14 cellular contexts compared by ENCODE assay signal in genomic region chr1:24463756-24464377, GRCh38. TPM values are rescaled to one million over a fixed set of nuclear protein-coding genes. Genes with fewer than 3 reads are reported as not detected.
DNase-seq lines count a peak whose midpoint lies in the region; ATAC-seq and TF ChIP-seq lines count a peak whose summit lies in the region.
"Had no signal": no experiment of that assay in that cellular context is flagged by ENCODE, and none has a peak within 500 bp of the region (broad histone marks: within the 10 kb centered on the region; RNA-seq: fewer than 3 reads in every experiment).

No MANE protein-coding gene starts in this region.

- H3K4me3 ChIP-seq in endodermal cell (ENCODE audit: low read length): no peak overlapping the region
- H3K4me3 ChIP-seq in thyroid gland (replicated peaks in 1 of 3): no peak overlapping the region
- H3K4me3 ChIP-seq: spleen had no signal

- H3K27me3 ChIP-seq in endodermal cell (ENCODE audit: control insufficient read depth, insufficient read depth, low read length, poor library complexity, severe bottlenecking) (no peaks in the 10 kb centered on the region), thyroid gland (no peaks in the 10 kb centered on the region)
- H3K27me3 ChIP-seq: neutrophil, spleen had no signal

- no peak overlapping the region for H3K4me3 Mint-ChIP-seq in activated naive CD4-positive, alpha-beta T cell treated with anti-CD3 and anti-CD28 coated beads for 36 hours
- H3K4me3 Mint-ChIP-seq in endodermal cell: peak overlapping the region; percentile 32
- H3K4me3 Mint-ChIP-seq: T-helper 1 cell treated with Interleukin-12 subunit alpha and Interleukin-12 subunit beta and Interleukin-4 antibody, amounts not matched to agents 30 μg/mL and 1 μg/mL, for 36 hours had no signal

- ATAC-seq in omental fat pad (ENCODE audit: low FRiP score): no peak
- no peak for ATAC-seq in HG02840 (IDR thresholded peaks at IDR 0.05; ENCODE audit: low FRiP score, unreplicated experiment)
- no peak for ATAC-seq in GM19455 (IDR thresholded peaks at IDR 0.05; ENCODE audit: unreplicated experiment)
- ATAC-seq: left colon had no signal

- H3K4me1 ChIP-seq in endodermal cell (ENCODE audit: control insufficient read depth, insufficient read depth, low read length) (no peaks in the 10 kb centered on the region), thyroid gland (peaks cover 23 to 46% of the 10 kb centered on the region in 2 donors)

- TF ChIP-seq POLR2A in thyroid gland (IDR thresholded peaks at IDR 0.05): no peak

- peaks cover 12% of the 10 kb centered on the region for H3K9me3 Mint-ChIP-seq in activated naive CD4-positive, alpha-beta T cell treated with anti-CD3 and anti-CD28 coated beads for 36 hours
- H3K9me3 Mint-ChIP-seq in endodermal cell: no peaks in the 10 kb centered on the region

- CTCF ChIA-PET in activated naive CD4-positive, alpha-beta T cell treated with anti-CD3 and anti-CD28 coated beads for 36 hours (lab: Charles Lee): interaction anchor here (0.6 to 1.8 kb wide), 5 partner anchors 13 to 72 kb away, joined by 3 to 16 read pairs (median 3); partner anchors contain the start of gene NIPAL3

- H3K27me3 Mint-ChIP-seq in activated naive CD4-positive, alpha-beta T cell treated with anti-CD3 and anti-CD28 coated beads for 36 hours (ENCODE audit: low read depth): no peaks in the 10 kb centered on the region
- no peaks in the 10 kb centered on the region for H3K27me3 Mint-ChIP-seq in endodermal cell (ENCODE audit: insufficient read depth)

- H3K36me3 ChIP-seq in endodermal cell (ENCODE audit: control insufficient read depth, insufficient read depth, low read length) (no peaks in the 10 kb centered on the region), thyroid gland (no peaks in the 10 kb centered on the region)

- no peak overlapping the region for H3K9ac ChIP-seq in endodermal cell (ENCODE audit: extremely low read depth, low read length, poor library complexity, severe bottlenecking)

- H3K4me1 Mint-ChIP-seq in activated naive CD4-positive, alpha-beta T cell treated with anti-CD3 and anti-CD28 coated beads for 36 hours (ENCODE audit: low read depth): peaks cover 36% of the 10 kb centered on the region
- peaks cover 18% of the 10 kb centered on the region for H3K4me1 Mint-ChIP-seq in endodermal cell

- no peak for TF ChIP-seq CTCF in endodermal cell (conservative IDR thresholded peaks at IDR 0.05)
- no peak for TF ChIP-seq CTCF in thyroid gland (IDR thresholded peaks at IDR 0.05)
- TF ChIP-seq CTCF in omental fat pad (IDR thresholded peaks at IDR 0.05): no peak

- WGBS in endodermal cell (ENCODE audit: insufficient coverage in 1 of 2, insufficient read length in 1 of 2), 2 experiments: 11 to 12% methylated on average over 9 to 11 of the region's 11 CpGs
- WGBS in thyroid gland, 2 donors: 32 to 34% methylated on average over 11 of the region's 11 CpGs

- H3K36me3 Mint-ChIP-seq in activated naive CD4-positive, alpha-beta T cell treated with anti-CD3 and anti-CD28 coated beads for 36 hours (ENCODE audit: low read depth): peaks cover 56% of the 10 kb centered on the region
- no peaks in the 10 kb centered on the region for H3K36me3 Mint-ChIP-seq in endodermal cell (ENCODE audit: low read depth)

- H3K9me3 ChIP-seq in endodermal cell (ENCODE audit: control insufficient read depth, low read length) (no peaks in the 10 kb centered on the region), thyroid gland (no peaks in the 10 kb centered on the region)
- H3K9me3 ChIP-seq: neutrophil, spleen had no signal

- intact Hi-C loops in activated naive CD4-positive, alpha-beta T cell treated with anti-CD3 and anti-CD28 coated beads for 36 hours (cut with micrococcal nuclease): no loop called here
- intact Hi-C loops in thyroid gland (cut with DNase I): no loop called here

- H3K27ac ChIP-seq in endodermal cell (ENCODE audit: low read depth, low read length) (no peak overlapping the region), thyroid gland (peak overlapping the region; percentile 62 to 69 (median 69))
- H3K27ac ChIP-seq: neutrophil, spleen had no signal

- peak overlapping the region; percentile 81 for H3K27ac Mint-ChIP-seq in activated naive CD4-positive, alpha-beta T cell treated with anti-CD3 and anti-CD28 coated beads for 36 hours
- H3K27ac Mint-ChIP-seq in endodermal cell: peak overlapping the region; percentile 31
- H3K27ac Mint-ChIP-seq: T-helper 1 cell treated with Interleukin-12 subunit alpha and Interleukin-12 subunit beta and Interleukin-4 antibody, amounts not matched to agents 30 μg/mL and 1 μg/mL, for 36 hours had no signal

- DNase-seq in activated naive CD4-positive, alpha-beta T cell treated with anti-CD3 and anti-CD28 coated beads for 36 hours: no peak
- DNase-seq in activated naive CD4-positive, alpha-beta T cell (lab: John Stamatoyannopoulos, UW): no peak
- DNase-seq in NCI-H345 treated with DMSO at 0.1 percent for 48 hours (lab: John Stamatoyannopoulos, UW; ENCODE audit: unreplicated experiment) (peak; percentile 74), endodermal cell (peak; percentile 82), thyroid gland (peak; percentile 76 to 78), omental fat pad (ENCODE audit: low spot score) (no peak)
- DNase-seq: activated CD8-positive, alpha-beta memory T cell treated with anti-CD3 and anti-CD28 coated beads, Interleukin-2, amount 50 U/mL, for 48 hours; Kasumi-1; left colon; spleen had no signal

RNA-seq across cellular contexts. Expression of gene RCAN3, which starts 38.8 kb away (rescaled TPM):
- total RNA-seq in activated naive CD4-positive, alpha-beta T cell treated with anti-CD3 and anti-CD28 coated beads for 36 hours: 10 to 100 TPM; 70.8 to 71.9 TPM
- total RNA-seq in endodermal cell: 10 to 100 TPM; 31.9 to 36.8 TPM
- 10.5 TPM for polyA plus RNA-seq in endodermal cell (2013, experiment 1 of 2)
- 11.3 TPM for polyA plus RNA-seq in endodermal cell (2013, experiment 2 of 2)
- 10 to 100 TPM; 25.6 to 37.9 (median 35.2) TPM for total RNA-seq in thyroid gland
- 10 to 100 TPM in 1 of 4 donors, 1 to 10 TPM in 3; 2.9 to 10.1 (median 4.1) TPM for total RNA-seq in omental fat pad

RNA-seq across cellular contexts. Expression of gene NIPAL3, which starts 48.3 kb away (rescaled TPM):
- 10 to 100 TPM; 58.1 to 59.2 TPM for total RNA-seq in activated naive CD4-positive, alpha-beta T cell treated with anti-CD3 and anti-CD28 coated beads for 36 hours
- total RNA-seq in endodermal cell (1 to 10 TPM; 4.7 to 5.5 TPM), thyroid gland (100 to 1,000 TPM in 3 of 4 donors, 10 to 100 TPM in 1; 71.2 to 145 (median 121) TPM), omental fat pad (10 to 100 TPM; 17.8 to 38.0 (median 27.0) TPM)
- polyA plus RNA-seq in endodermal cell (2013, experiment 1 of 2): 7.9 TPM
- polyA plus RNA-seq in endodermal cell (2013, experiment 2 of 2): 7.4 TPM

RNA-seq across cellular contexts. Expression of gene STPG1, which starts 50.3 kb away (rescaled TPM):
- 1 to 10 TPM; 7.4 to 8.9 TPM for total RNA-seq in activated naive CD4-positive, alpha-beta T cell treated with anti-CD3 and anti-CD28 coated beads for 36 hours
- total RNA-seq in endodermal cell: 10 to 100 TPM; 16.6 to 16.9 TPM
- polyA plus RNA-seq in endodermal cell (2013, experiment 1 of 2): 8.8 TPM
- polyA plus RNA-seq in endodermal cell (2013, experiment 2 of 2): 9.5 TPM
- total RNA-seq in thyroid gland: 1 to 10 TPM; 5.2 to 8.9 (median 7.0) TPM
- total RNA-seq in omental fat pad: 1 to 10 TPM; 2.2 to 5.1 (median 3.5) TPM

Comparison
In these comparisons a context has a peak if more than half of its experiments do, and no peak if none do; other contexts are left out.
1. DNase-seq: peak in NCI-H345 treated with DMSO at 0.1 percent for 48 hours (single experiment), endodermal cell (single experiment) and thyroid gland (2 of 2); none in activated naive CD4-positive, alpha-beta T cell treated with anti-CD3 and anti-CD28 coated beads for 36 hours (single experiment), activated naive CD4-positive, alpha-beta T cell (0 of 4) and omental fat pad (single experiment).